ENCODE assay signal across 17 cellular contexts in genomic region chr20:3240776-3241363, GRCh38. TPM values are rescaled to one million over a fixed set of nuclear protein-coding genes. Genes with fewer than 3 reads are reported as not detected.
DNase-seq lines count a peak whose midpoint lies in the region; ATAC-seq, FAIRE-seq and TF ChIP-seq lines count a peak whose summit lies in the region.
"Had no signal": no experiment of that assay in that cellular context is flagged by ENCODE, and none has a peak within 500 bp of the region (broad histone marks: within the 10 kb centered on the region; RNA-seq: fewer than 3 reads in every experiment).

No MANE protein-coding gene starts in this region.

- H3K4me3 ChIP-seq in AG04450 (ENCODE audit: low read depth, low read length) (peak overlapping the region; percentile 65), Caco-2 (ENCODE audit: low read depth, low read length) (no peak overlapping the region), brain microvascular endothelial cell (ENCODE audit: low read depth, low read length) (peak overlapping the region; percentile 52), keratinocyte (ENCODE audit: control insufficient read depth in 2 of 3, extremely low read depth in 1 of 3, insufficient read depth in 2 of 3, low read depth in 1 of 3, low read length in 3 of 3) (peak overlapping the region in 2 of 3 experiments; percentile 66 to 87)
- H3K4me3 ChIP-seq: SJSA1 had no signal

- peaks cover 5% of the 10 kb centered on the region for H3K36me3 Mint-ChIP-seq in Caco-2 (ENCODE audit: insufficient read depth, unreplicated experiment)

- peaks cover 4% of the 10 kb centered on the region; the same call in 1 of the 2 replicates for H3K9me3 ChIP-seq in AG04450 (ENCODE audit: control insufficient read depth, insufficient read depth, low read length)
- no peaks in the 10 kb centered on the region for H3K9me3 ChIP-seq in Caco-2
- no peaks in the 10 kb centered on the region for H3K9me3 ChIP-seq in keratinocyte (ENCODE audit: control insufficient read depth, low read depth, low read length)
- H3K9me3 ChIP-seq: SJSA1 had no signal

- no peak overlapping the region for H2AFZ ChIP-seq in keratinocyte (ENCODE audit: control insufficient read depth, low read length)

- peaks cover 15% of the 10 kb centered on the region for H3K4me1 ChIP-seq in Caco-2
- H3K4me1 ChIP-seq in keratinocyte (ENCODE audit: control insufficient read depth, extremely low read depth, insufficient read depth, low read length) = peaks cover 18% of the 10 kb centered on the region

- dilution Hi-C loops in keratinocyte (cut with MboI; ENCODE audit: extremely low pct_ligation_motif_present, low sequenced_read_pairs) = no loop called here

- intact Hi-C loops in Caco-2 (cut with micrococcal nuclease; ENCODE audit: unreplicated experiment) = no loop called here

- POLR2A ChIA-PET in AG04450 (lab: Yijun Ruan, JAX) = no interaction called here
- POLR2A ChIA-PET in Caco-2 (lab: Charles Lee) = no interaction called here

- CTCF ChIA-PET in AG04450 (lab: Charles Lee) (no interaction called here), Caco-2 (lab: Charles Lee) (interaction anchor here (1.6 kb wide), 1 partner anchor 9 kb away, joined by 3 read pairs; no protein-coding TSS in a partner anchor)

- no peaks in the 10 kb centered on the region for H3K9me3 Mint-ChIP-seq in Caco-2 (ENCODE audit: unreplicated experiment)

- H3K27me3 Mint-ChIP-seq in Caco-2 (ENCODE audit: insufficient read depth, unreplicated experiment) = no peaks in the 10 kb centered on the region

- TF ChIP-seq CTCF in AG04450 (IDR thresholded peaks at IDR 0.05; ENCODE audit: low read depth, low read length) = no peak
- TF ChIP-seq CTCF in Caco-2 (IDR thresholded peaks at IDR 0.05; ENCODE audit: insufficient read depth in 1 of 2, low read depth in 1 of 2, low read length in 1 of 2, severe bottlenecking in 1 of 2, unreplicated experiment in 1 of 2) = no peak
- TF ChIP-seq CTCF in brain microvascular endothelial cell (IDR thresholded peaks at IDR 0.05; ENCODE audit: low read depth, low read length, missing control alignments) = no peak
- no peak for TF ChIP-seq CTCF in keratinocyte (optimal IDR thresholded peaks at IDR 0.05 in 1 of 3, IDR thresholded peaks at IDR 0.05 in 1 of 3, conservative IDR thresholded peaks at IDR 0.05 in 1 of 3; ENCODE audit: extremely low read depth in 1 of 3, insufficient read depth in 2 of 3, low read length in 3 of 3)

- H3K36me3 ChIP-seq in Caco-2 (ENCODE audit: control insufficient read depth, insufficient read depth, low read length) (no peaks in the 10 kb centered on the region), brain microvascular endothelial cell (replicated peaks) (no peaks in the 10 kb centered on the region), keratinocyte (ENCODE audit: control insufficient read depth in 2 of 2, extremely low read depth in 1 of 2, insufficient read depth in 2 of 2, low read length in 2 of 2) (peaks cover 0 to 2% of the 10 kb centered on the region in 2 experiments)
- H3K36me3 ChIP-seq: SJSA1 had no signal

- H3K27ac ChIP-seq in AG04450 (ENCODE audit: low read depth, low read length) (no peak overlapping the region), brain microvascular endothelial cell (no peak overlapping the region), keratinocyte (ENCODE audit: control insufficient read depth, insufficient read depth, low read length) (no peak overlapping the region)
- H3K27ac ChIP-seq: C4-2B, SJSA1, VCaP had no signal

- in situ Hi-C loops in brain microvascular endothelial cell (cut with HindIII; ENCODE audit: low pct_ligation_motif_present, low sequenced_read_pairs) = no loop called here

- peaks cover under 1% of the 10 kb centered on the region for H4K20me1 ChIP-seq in keratinocyte (ENCODE audit: control insufficient read depth, extremely low read depth, insufficient read depth, low read length)

- no peak for ATAC-seq in GM18511 (IDR thresholded peaks at IDR 0.05; ENCODE audit: unreplicated experiment)

- H3K4me2 ChIP-seq in keratinocyte (ENCODE audit: control insufficient read depth, extremely low read depth, insufficient read depth, low read depth, low read length) = peak overlapping the region; percentile 87

- peaks cover 30% of the 10 kb centered on the region for H3K4me1 Mint-ChIP-seq in Caco-2 (ENCODE audit: low read depth, unreplicated experiment)

- no peak overlapping the region for H3K9ac ChIP-seq in keratinocyte (ENCODE audit: control insufficient read depth, extremely low read depth, insufficient read depth, low read length)

- H3K79me2 ChIP-seq in keratinocyte (ENCODE audit: control insufficient read depth, insufficient read depth, low read length) = no peaks in the 10 kb centered on the region

- peak overlapping the region; percentile 94 for H3K4me3 Mint-ChIP-seq in Caco-2 (ENCODE audit: unreplicated experiment)

- no TSS peak for BruUV-seq in Caco-2 (replicated peaks; lab: Mats Ljungman, UMichigan)

- H3K9me1 ChIP-seq in keratinocyte (ENCODE audit: control insufficient read depth, extremely low read depth, insufficient read depth, low read length) = no peaks in the 10 kb centered on the region

- no peak for DNase-seq in AG04450 (ENCODE audit: low read depth, low spot score)
- no peak for DNase-seq in Caco-2
- DNase-seq in brain microvascular endothelial cell = no peak
- no peak for DNase-seq in keratinocyte (ENCODE audit: low read depth, low spot score)
- DNase-seq in NCI-H345 treated with DMSO at 0.1 percent for 48 hours (lab: John Stamatoyannopoulos, UW; ENCODE audit: unreplicated experiment) = no peak
- DNase-seq in HCEC 1CT = no peak
- no peak for DNase-seq in RPMI8226
- DNase-seq: activated T-cell treated with anti-CD3 and anti-CD28 coated beads, Interleukin-2, amount 50 U/mL, for 1 hour; KBM-7; NCI-H1436 treated with DMSO at 0.1 percent for 48 hours; NCI-H82; substantia nigra had no signal

- no peak for FAIRE-seq in keratinocyte (lab: Jason Lieb, UNC)
- FAIRE-seq: G401.6 had no signal

- no peak overlapping the region for H3K27ac Mint-ChIP-seq in Caco-2 (ENCODE audit: unreplicated experiment)

- H3K27me3 ChIP-seq in AG04450 (ENCODE audit: control insufficient read depth, insufficient read depth, low read length) (peaks cover 59% of the 10 kb centered on the region), Caco-2 (replicated peaks; ENCODE audit: control insufficient read depth, insufficient read depth, low read length) (no peaks in the 10 kb centered on the region), brain microvascular endothelial cell (replicated peaks) (peaks cover 18% of the 10 kb centered on the region), keratinocyte (ENCODE audit: control insufficient read depth, extremely low read depth, insufficient read depth, low read length) (no peaks in the 10 kb centered on the region)

RNA-seq across cellular contexts. Expression of gene SLC4A11, which starts 1.9 kb away (rescaled TPM):
- polyA plus RNA-seq in AG04450 (2011; rRNA removed) (0.47 and 0.53 TPM in 2 replicates), keratinocyte (3.9 to 5.0 TPM (median 4.7 TPM) in 3 replicates)
- 0.46 and 0.83 TPM in 2 replicates for polyA minus RNA-seq in AG04450 (2011; rRNA and poly(A)+ RNA removed)
- total RNA-seq in Caco-2 (2022) = 8.6 and 9.5 TPM in 2 replicates
- polyA plus RNA-seq in keratinocyte (2011; ENCODE audit: low read depth) = 2.8 TPM
- 2.0 and 3.4 TPM in 2 replicates for polyA plus RNA-seq in keratinocyte (2011; cell fraction: cytosol; rRNA removed)
- 20.3 and 29.5 TPM in 2 replicates for polyA plus RNA-seq in keratinocyte (2011; cell fraction: nucleus; rRNA removed)
- polyA plus RNA-seq in keratinocyte (2012; ENCODE audit: low replicate concordance) = 6.1 and 9.9 TPM in 2 replicates
- polyA minus RNA-seq in keratinocyte = 4.7 to 15.9 TPM (median 7.4 TPM) in 3 replicates
- polyA minus RNA-seq in keratinocyte (2011; cell fraction: cytosol; rRNA and poly(A)+ RNA removed) = 5.6 TPM
- polyA minus RNA-seq in keratinocyte (2011; cell fraction: nucleus; rRNA and poly(A)+ RNA removed) = 10.9 and 15.8 TPM in 2 replicates

RNA-seq across cellular contexts. Expression of gene ITPA, which starts 31.6 kb away (rescaled TPM):
- polyA plus RNA-seq in AG04450 (2011; rRNA removed) (25.2 and 29.8 TPM in 2 replicates), keratinocyte (40.5 to 45.4 TPM (median 44.9 TPM) in 3 replicates)
- polyA minus RNA-seq in AG04450 (2011; rRNA and poly(A)+ RNA removed) = 8.0 and 12.4 TPM in 2 replicates
- 68.4 and 73.8 TPM in 2 replicates for total RNA-seq in Caco-2 (2022)
- polyA plus RNA-seq in keratinocyte (2011; ENCODE audit: low read depth) = 21.5 TPM
- 26.9 and 40.0 TPM in 2 replicates for polyA plus RNA-seq in keratinocyte (2011; cell fraction: cytosol; rRNA removed)
- 36.4 and 46.9 TPM in 2 replicates for polyA plus RNA-seq in keratinocyte (2011; cell fraction: nucleus; rRNA removed)
- 43.4 and 61.8 TPM in 2 replicates for polyA plus RNA-seq in keratinocyte (2012; ENCODE audit: low replicate concordance)
- 10.4 to 16.6 TPM (median 11.3 TPM) in 3 replicates for polyA minus RNA-seq in keratinocyte
- 41.8 TPM for polyA minus RNA-seq in keratinocyte (2011; cell fraction: cytosol; rRNA and poly(A)+ RNA removed)
- polyA minus RNA-seq in keratinocyte (2011; cell fraction: nucleus; rRNA and poly(A)+ RNA removed) = 10.3 and 11.9 TPM in 2 replicates

RNA-seq across cellular contexts. Expression of gene DDRGK1, which starts 36.4 kb away (rescaled TPM):
- polyA plus RNA-seq in AG04450 (2011; rRNA removed) (22.8 and 24.7 TPM in 2 replicates), keratinocyte (31.0 to 41.5 TPM (median 32.2 TPM) in 3 replicates)
- 13.5 and 14.5 TPM in 2 replicates for polyA minus RNA-seq in AG04450 (2011; rRNA and poly(A)+ RNA removed)
- total RNA-seq in Caco-2 (2022) = 76.3 and 84.8 TPM in 2 replicates
- 32.9 TPM for polyA plus RNA-seq in keratinocyte (2011; ENCODE audit: low read depth)
- 18.3 and 36.2 TPM in 2 replicates for polyA plus RNA-seq in keratinocyte (2011; cell fraction: cytosol; rRNA removed)
- polyA plus RNA-seq in keratinocyte (2011; cell fraction: nucleus; rRNA removed) = 70.9 and 83.6 TPM in 2 replicates
- polyA plus RNA-seq in keratinocyte (2012; ENCODE audit: low replicate concordance) = 47.3 and 60.4 TPM in 2 replicates
- 13.8 to 15.7 TPM (median 13.9 TPM) in 3 replicates for polyA minus RNA-seq in keratinocyte
- 28.0 TPM for polyA minus RNA-seq in keratinocyte (2011; cell fraction: cytosol; rRNA and poly(A)+ RNA removed)
- polyA minus RNA-seq in keratinocyte (2011; cell fraction: nucleus; rRNA and poly(A)+ RNA removed) = 15.5 and 18.5 TPM in 2 replicates
